Comparison of ENCODE assay signal across 1 cellular context in genomic region chr15:101020945-101021344, GRCh38.
TF ChIP-seq lines count a peak whose summit lies in the region.

No MANE protein-coding gene starts in this region.

TF ChIP-seq in H1, 55 proteins besides CTCF, POLR2A, EP300 and RAD21:
- TF ChIP-seq BRCA1 (IDR thresholded peaks at IDR 0.05; ENCODE audit: low read depth, low read length) (no peak), RXRA (IDR thresholded peaks at IDR 0.05; ENCODE audit: insufficient read depth, low read depth, low read length) (no peak), RNF2 (IDR thresholded peaks at IDR 0.05; ENCODE audit: borderline replicate concordance, low read depth, low read length, missing control alignments, poor library complexity, severe bottlenecking) (no peak), ASH2L (IDR thresholded peaks at IDR 0.05; ENCODE audit: low read length) (no peak), ZNF274 (IDR thresholded peaks at IDR 0.05; ENCODE audit: borderline replicate concordance, extremely low read depth, low read length) (no peak), SAP30 (IDR thresholded peaks at IDR 0.05; ENCODE audit: insufficient read depth, insufficient replicate concordance, low read length) (no peak), GTF2F1 (IDR thresholded peaks at IDR 0.05; ENCODE audit: borderline replicate concordance, low read depth, low read length) (no peak), CREB1 (IDR thresholded peaks at IDR 0.05) (no peak), HDAC2 (IDR thresholded peaks at IDR 0.05; ENCODE audit: borderline replicate concordance in 1 of 2, low read depth in 2 of 2, low read length in 2 of 2) (no peak), SP2 (IDR thresholded peaks at IDR 0.05; ENCODE audit: low read length) (no peak), PHF8 (conservative IDR thresholded peaks at IDR 0.05; ENCODE audit: low read depth, low read length) (no peak)
- TF ChIP-seq, protein P1, sequence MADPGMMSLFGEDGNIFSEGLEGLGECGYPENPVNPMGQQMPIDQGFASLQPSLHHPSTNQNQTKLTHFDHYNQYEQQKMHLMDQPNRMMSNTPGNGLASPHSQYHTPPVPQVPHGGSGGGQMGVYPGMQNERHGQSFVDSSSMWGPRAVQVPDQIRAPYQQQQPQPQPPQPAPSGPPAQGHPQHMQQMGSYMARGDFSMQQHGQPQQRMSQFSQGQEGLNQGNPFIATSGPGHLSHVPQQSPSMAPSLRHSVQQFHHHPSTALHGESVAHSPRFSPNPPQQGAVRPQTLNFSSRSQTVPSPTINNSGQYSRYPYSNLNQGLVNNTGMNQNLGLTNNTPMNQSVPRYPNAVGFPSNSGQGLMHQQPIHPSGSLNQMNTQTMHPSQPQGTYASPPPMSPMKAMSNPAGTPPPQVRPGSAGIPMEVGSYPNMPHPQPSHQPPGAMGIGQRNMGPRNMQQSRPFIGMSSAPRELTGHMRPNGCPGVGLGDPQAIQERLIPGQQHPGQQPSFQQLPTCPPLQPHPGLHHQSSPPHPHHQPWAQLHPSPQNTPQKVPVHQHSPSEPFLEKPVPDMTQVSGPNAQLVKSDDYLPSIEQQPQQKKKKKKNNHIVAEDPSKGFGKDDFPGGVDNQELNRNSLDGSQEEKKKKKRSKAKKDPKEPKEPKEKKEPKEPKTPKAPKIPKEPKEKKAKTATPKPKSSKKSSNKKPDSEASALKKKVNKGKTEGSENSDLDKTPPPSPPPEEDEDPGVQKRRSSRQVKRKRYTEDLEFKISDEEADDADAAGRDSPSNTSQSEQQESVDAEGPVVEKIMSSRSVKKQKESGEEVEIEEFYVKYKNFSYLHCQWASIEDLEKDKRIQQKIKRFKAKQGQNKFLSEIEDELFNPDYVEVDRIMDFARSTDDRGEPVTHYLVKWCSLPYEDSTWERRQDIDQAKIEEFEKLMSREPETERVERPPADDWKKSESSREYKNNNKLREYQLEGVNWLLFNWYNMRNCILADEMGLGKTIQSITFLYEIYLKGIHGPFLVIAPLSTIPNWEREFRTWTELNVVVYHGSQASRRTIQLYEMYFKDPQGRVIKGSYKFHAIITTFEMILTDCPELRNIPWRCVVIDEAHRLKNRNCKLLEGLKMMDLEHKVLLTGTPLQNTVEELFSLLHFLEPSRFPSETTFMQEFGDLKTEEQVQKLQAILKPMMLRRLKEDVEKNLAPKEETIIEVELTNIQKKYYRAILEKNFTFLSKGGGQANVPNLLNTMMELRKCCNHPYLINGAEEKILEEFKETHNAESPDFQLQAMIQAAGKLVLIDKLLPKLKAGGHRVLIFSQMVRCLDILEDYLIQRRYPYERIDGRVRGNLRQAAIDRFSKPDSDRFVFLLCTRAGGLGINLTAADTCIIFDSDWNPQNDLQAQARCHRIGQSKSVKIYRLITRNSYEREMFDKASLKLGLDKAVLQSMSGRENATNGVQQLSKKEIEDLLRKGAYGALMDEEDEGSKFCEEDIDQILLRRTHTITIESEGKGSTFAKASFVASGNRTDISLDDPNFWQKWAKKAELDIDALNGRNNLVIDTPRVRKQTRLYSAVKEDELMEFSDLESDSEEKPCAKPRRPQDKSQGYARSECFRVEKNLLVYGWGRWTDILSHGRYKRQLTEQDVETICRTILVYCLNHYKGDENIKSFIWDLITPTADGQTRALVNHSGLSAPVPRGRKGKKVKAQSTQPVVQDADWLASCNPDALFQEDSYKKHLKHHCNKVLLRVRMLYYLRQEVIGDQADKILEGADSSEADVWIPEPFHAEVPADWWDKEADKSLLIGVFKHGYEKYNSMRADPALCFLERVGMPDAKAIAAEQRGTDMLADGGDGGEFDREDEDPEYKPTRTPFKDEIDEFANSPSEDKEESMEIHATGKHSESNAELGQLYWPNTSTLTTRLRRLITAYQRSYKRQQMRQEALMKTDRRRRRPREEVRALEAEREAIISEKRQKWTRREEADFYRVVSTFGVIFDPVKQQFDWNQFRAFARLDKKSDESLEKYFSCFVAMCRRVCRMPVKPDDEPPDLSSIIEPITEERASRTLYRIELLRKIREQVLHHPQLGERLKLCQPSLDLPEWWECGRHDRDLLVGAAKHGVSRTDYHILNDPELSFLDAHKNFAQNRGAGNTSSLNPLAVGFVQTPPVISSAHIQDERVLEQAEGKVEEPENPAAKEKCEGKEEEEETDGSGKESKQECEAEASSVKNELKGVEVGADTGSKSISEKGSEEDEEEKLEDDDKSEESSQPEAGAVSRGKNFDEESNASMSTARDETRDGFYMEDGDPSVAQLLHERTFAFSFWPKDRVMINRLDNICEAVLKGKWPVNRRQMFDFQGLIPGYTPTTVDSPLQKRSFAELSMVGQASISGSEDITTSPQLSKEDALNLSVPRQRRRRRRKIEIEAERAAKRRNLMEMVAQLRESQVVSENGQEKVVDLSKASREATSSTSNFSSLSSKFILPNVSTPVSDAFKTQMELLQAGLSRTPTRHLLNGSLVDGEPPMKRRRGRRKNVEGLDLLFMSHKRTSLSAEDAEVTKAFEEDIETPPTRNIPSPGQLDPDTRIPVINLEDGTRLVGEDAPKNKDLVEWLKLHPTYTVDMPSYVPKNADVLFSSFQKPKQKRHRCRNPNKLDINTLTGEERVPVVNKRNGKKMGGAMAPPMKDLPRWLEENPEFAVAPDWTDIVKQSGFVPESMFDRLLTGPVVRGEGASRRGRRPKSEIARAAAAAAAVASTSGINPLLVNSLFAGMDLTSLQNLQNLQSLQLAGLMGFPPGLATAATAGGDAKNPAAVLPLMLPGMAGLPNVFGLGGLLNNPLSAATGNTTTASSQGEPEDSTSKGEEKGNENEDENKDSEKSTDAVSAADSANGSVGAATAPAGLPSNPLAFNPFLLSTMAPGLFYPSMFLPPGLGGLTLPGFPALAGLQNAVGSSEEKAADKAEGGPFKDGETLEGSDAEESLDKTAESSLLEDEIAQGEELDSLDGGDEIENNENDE (IDR thresholded peaks at IDR 0.05; ENCODE audit: insufficient replicate concordance, low read length) = no peak
